Comparison of ENCODE assay signal across 16 cellular contexts in the genomic region with DNA sequence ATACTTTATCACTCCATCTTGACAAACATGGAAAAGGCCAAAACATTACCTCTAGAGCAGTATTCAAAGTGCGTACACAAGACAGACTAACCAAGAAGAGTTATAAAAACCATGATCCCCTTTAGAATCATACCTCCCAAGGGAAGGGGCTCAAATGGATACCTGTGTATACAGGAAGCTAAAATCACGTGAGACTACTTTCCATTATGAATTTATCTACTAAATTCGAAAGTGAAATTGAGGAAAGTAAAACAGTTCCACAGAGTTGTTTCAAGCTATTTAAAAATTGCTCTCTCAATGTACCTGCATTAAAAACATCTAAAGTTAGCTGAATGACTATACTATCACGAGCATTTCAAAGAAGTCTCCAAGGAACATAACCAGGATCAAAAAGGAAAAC. TPM values are rescaled to one million over a fixed set of nuclear protein-coding genes. Genes with fewer than 3 reads are reported as not detected.
A peak's percentile ranks its signal among the peaks of the same experiment; 100 is the strongest.
DNase-seq lines count a peak whose midpoint lies in the region; ATAC-seq, FAIRE-seq and TF ChIP-seq lines count a peak whose summit lies in the region.
"Had no signal": no experiment of that assay in that cellular context is flagged by ENCODE, and none has a peak within 500 bp of the region (broad histone marks: within the 10 kb centered on the region; RNA-seq: fewer than 3 reads in every experiment).

No MANE protein-coding gene starts in this region.

- H3K36me3 Mint-ChIP-seq in activated CD4-positive, alpha-beta T cell treated with anti-CD3 and anti-CD28 coated beads, Interleukin-2, amount 10 ng/mL, durations not matched to agents 24 days and 14 days (ENCODE audit: low read depth) = peaks cover 33% of the 10 kb centered on the region
- peaks cover 6% of the 10 kb centered on the region for H3K36me3 Mint-ChIP-seq in T-helper 17 cell (ENCODE audit: low read depth)
- H3K36me3 Mint-ChIP-seq in natural killer cell = no peaks in the 10 kb centered on the region
- peaks cover 19% of the 10 kb centered on the region for H3K36me3 Mint-ChIP-seq in HFFc6 (ENCODE audit: low read depth)

- H3K4me3 Mint-ChIP-seq in activated CD4-positive, alpha-beta T cell treated with anti-CD3 and anti-CD28 coated beads, Interleukin-2, amount 10 ng/mL, durations not matched to agents 24 days and 14 days = no peak overlapping the region
- H3K4me3 Mint-ChIP-seq in T-helper 17 cell (no peak overlapping the region), natural killer cell (peak overlapping the region; percentile 31), HFFc6 (no peak overlapping the region)

- no peak for FAIRE-seq in GM19239 (lab: Jason Lieb, UNC)
- FAIRE-seq: pancreas had no signal

- peaks cover 15% of the 10 kb centered on the region for H3K4me1 Mint-ChIP-seq in activated CD4-positive, alpha-beta T cell treated with anti-CD3 and anti-CD28 coated beads, Interleukin-2, amount 10 ng/mL, durations not matched to agents 24 days and 14 days
- peaks cover 22% of the 10 kb centered on the region for H3K4me1 Mint-ChIP-seq in T-helper 17 cell
- H3K4me1 Mint-ChIP-seq in natural killer cell = peaks cover 27 to 28% of the 10 kb centered on the region in 2 donors
- H3K4me1 Mint-ChIP-seq in HFFc6 (ENCODE audit: low read depth) = peaks cover 27% of the 10 kb centered on the region

- ATAC-seq in T-helper 17 cell = no peak
- ATAC-seq in natural killer cell = no peak
- ATAC-seq: body of pancreas, pancreas had no signal

- H3K9me3 ChIP-seq in T-helper 17 cell (ENCODE audit: control insufficient read depth, low read length, poor library complexity, severe bottlenecking) = no peaks in the 10 kb centered on the region
- H3K9me3 ChIP-seq: body of pancreas, pancreas, SJCRH30, upper lobe of left lung had no signal

- intact Hi-C loops in activated CD4-positive, alpha-beta T cell treated with anti-CD3 and anti-CD28 coated beads, Interleukin-2, amount 10 ng/mL, durations not matched to agents 24 days and 14 days (cut with micrococcal nuclease) = no loop called here
- intact Hi-C loops in natural killer cell (cut with micrococcal nuclease) = no loop called here

- no peaks in the 10 kb centered on the region for H3K9me3 Mint-ChIP-seq in activated CD4-positive, alpha-beta T cell treated with anti-CD3 and anti-CD28 coated beads, Interleukin-2, amount 10 ng/mL, durations not matched to agents 24 days and 14 days
- H3K9me3 Mint-ChIP-seq in natural killer cell (no peaks in the 10 kb centered on the region), HFFc6 (no peaks in the 10 kb centered on the region)

- H3K27ac Mint-ChIP-seq in activated CD4-positive, alpha-beta T cell treated with anti-CD3 and anti-CD28 coated beads, Interleukin-2, amount 10 ng/mL, durations not matched to agents 24 days and 14 days = peak overlapping the region; percentile 52
- H3K27ac Mint-ChIP-seq in T-helper 17 cell (peak overlapping the region; percentile 68), natural killer cell (peak overlapping the region; percentile 51 to 67), HFFc6 (no peak overlapping the region)

- no peaks in the 10 kb centered on the region for H3K27me3 Mint-ChIP-seq in activated CD4-positive, alpha-beta T cell treated with anti-CD3 and anti-CD28 coated beads, Interleukin-2, amount 10 ng/mL, durations not matched to agents 24 days and 14 days
- H3K27me3 Mint-ChIP-seq in T-helper 17 cell = no peaks in the 10 kb centered on the region
- H3K27me3 Mint-ChIP-seq in natural killer cell (ENCODE audit: low read depth in 2 of 2) = no peaks in the 10 kb centered on the region
- H3K27me3 Mint-ChIP-seq in HFFc6 (ENCODE audit: insufficient read depth) = no peaks in the 10 kb centered on the region

- TF ChIP-seq CTCF in natural killer cell (IDR thresholded peaks at IDR 0.05) = no peak
- TF ChIP-seq CTCF in HFFc6 (IDR thresholded peaks at IDR 0.05) = no peak

- DNase-seq in activated CD4-positive, alpha-beta T cell treated with anti-CD3 and anti-CD28 coated beads, Interleukin-2, amount 10 ng/mL, durations not matched to agents 24 days and 14 days = peak; percentile 34
- DNase-seq in activated CD4-positive, alpha-beta T cell treated with anti-CD3 and anti-CD28 coated beads, Interleukin-2, amount 50 U/mL, for 4 hours = no peak
- peak; percentile 9 for DNase-seq in GM19239 (ENCODE audit: insufficient read length, low spot score)
- DNase-seq in T-helper 17 cell = no peak
- no peak for DNase-seq in natural killer cell
- DNase-seq in COR-L47 (lab: John Stamatoyannopoulos, UW) = no peak
- no peak for DNase-seq in HFFc6
- no peak for DNase-seq in stimulated activated CD4-positive, alpha-beta T cell treated with anti-CD3 and anti-CD28 coated beads, Interleukin-4, amount 100 ng/mL, for 4 hours
- DNase-seq: activated effector memory CD4-positive, alpha-beta T cell treated with Interleukin-2 at 50 U/mL for 16 hours; body of pancreas; NCI-H2029; NCI-H524; pancreas; SJCRH30; T-helper 9 cell; upper lobe of left lung had no signal

RNA-seq across cellular contexts. Expression of gene AP1G1, which starts 32.7 kb away (rescaled TPM):
- 98.3 and 99.5 TPM in 2 replicates for total RNA-seq in activated CD4-positive, alpha-beta T cell treated with anti-CD3 and anti-CD28 coated beads, Interleukin-2, amount 10 ng/mL, durations not matched to agents 24 days and 14 days
- total RNA-seq in T-helper 17 cell (100 to 1,000 TPM; 150 to 160 TPM), natural killer cell (100 to 1,000 TPM; 176 to 212 (median 188) TPM)
- 100 to 1,000 TPM in 5 of 6 experiments, 10 to 100 TPM in 1; 87.5 to 115 (median 106) TPM for total RNA-seq in HFFc6 (2021; fragmentation: NEBNext Ultra II Directional; extraction: Animal tissue kit (Norgen Biotek cat#: 25700))

RNA-seq across cellular contexts. Expression of gene PHLPP2, which starts 51.4 kb away (rescaled TPM):
- total RNA-seq in activated CD4-positive, alpha-beta T cell treated with anti-CD3 and anti-CD28 coated beads, Interleukin-2, amount 10 ng/mL, durations not matched to agents 24 days and 14 days = 14.8 and 18.2 TPM in 2 replicates
- 10 to 100 TPM in 1 of 2 donors, 1 to 10 TPM in 1; 9.3 to 10.2 TPM for total RNA-seq in T-helper 17 cell
- total RNA-seq in natural killer cell = 1 to 10 TPM; 6.4 to 9.8 (median 9.2) TPM
- 10 to 100 TPM; 11.5 to 14.4 (median 12.9) TPM for total RNA-seq in HFFc6 (2021; fragmentation: NEBNext Ultra II Directional; extraction: Animal tissue kit (Norgen Biotek cat#: 25700))

Comparison
In these comparisons a context has a peak if more than half of its experiments do, and no peak if none do; other contexts are left out.
1. DNase-seq: peak in activated CD4-positive, alpha-beta T cell treated with anti-CD3 and anti-CD28 coated beads, Interleukin-2, amount 10 ng/mL, durations not matched to agents 24 days and 14 days (single experiment) and GM19239 (single experiment); none in activated CD4-positive, alpha-beta T cell treated with anti-CD3 and anti-CD28 coated beads, Interleukin-2, amount 50 U/mL, for 4 hours (0 of 2), T-helper 17 cell (0 of 3), natural killer cell (single experiment), COR-L47 (single experiment), HFFc6 (single experiment) and stimulated activated CD4-positive, alpha-beta T cell treated with anti-CD3 and anti-CD28 coated beads, Interleukin-4, amount 100 ng/mL, for 4 hours (0 of 2).